In the genomic region with DNA sequence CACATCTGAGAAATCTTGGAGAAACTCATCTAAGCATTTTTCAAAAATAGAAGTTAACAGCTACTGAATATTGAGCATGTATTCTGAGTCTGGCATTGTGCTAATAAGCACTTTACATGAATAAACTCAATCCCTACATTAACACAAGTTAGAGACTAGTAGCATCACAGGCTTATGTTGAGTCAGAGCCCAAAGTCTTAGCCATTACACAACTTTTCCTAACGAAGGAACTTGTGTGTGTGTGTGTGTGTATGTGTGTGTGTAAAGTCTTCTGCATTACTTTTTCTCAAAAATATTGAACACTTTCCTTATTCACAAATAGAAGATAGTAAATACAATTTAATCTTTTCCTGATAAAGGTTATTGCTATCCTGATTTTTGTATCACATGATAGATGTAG, we compare ENCODE assay signal across 20 cellular contexts.
"Had no signal": no experiment of that assay in that cellular context is flagged by ENCODE, and none has a peak within 500 bp of the region (broad histone marks: within the 10 kb centered on the region; RNA-seq: fewer than 3 reads in every experiment).

No MANE protein-coding gene starts in this region.

- H3K9me3 ChIP-seq: mucosa of descending colon, neutrophil, right atrium auricular region, transverse colon had no signal

- H3K27ac Mint-ChIP-seq: activated naive CD8-positive, alpha-beta T cell treated with anti-CD3 and anti-CD28 coated beads for 36 hours; naive thymus-derived CD8-positive, alpha-beta T cell; stimulated activated memory B cell treated with anti-CD40 and anti-IgM and Interleukin-4, amounts not matched to agents 10 μg/mL and 1 μg/mL and 100 μg/mL, for 72 hours; T-helper 17 cell had no signal

- H3K9me3 Mint-ChIP-seq: activated naive CD8-positive, alpha-beta T cell treated with anti-CD3 and anti-CD28 coated beads for 36 hours; naive thymus-derived CD8-positive, alpha-beta T cell; stimulated activated memory B cell treated with anti-CD40 and anti-IgM and Interleukin-4, amounts not matched to agents 10 μg/mL and 1 μg/mL and 100 μg/mL, for 72 hours had no signal

- H3K27me3 Mint-ChIP-seq: stimulated activated memory B cell treated with anti-CD40 and anti-IgM and Interleukin-4, amounts not matched to agents 10 μg/mL and 1 μg/mL and 100 μg/mL, for 72 hours had no signal

- DNase-seq: activated CD4-positive, alpha-beta T cell treated with anti-CD3 and anti-CD28 coated beads, Interleukin-2, amount 50 U/mL, for 4 hours; activated gamma-delta T cell treated with Interleukin-2 at 50 U/mL for 16 hours; activated naive CD8-positive, alpha-beta T cell treated with anti-CD3 and anti-CD28 coated beads for 36 hours; activated T-cell treated with anti-CD3 and anti-CD28 coated beads, Interleukin-2, amount 50 U/mL, for 48 hours; anterior cingulate cortex; effector CD4-positive, alpha-beta T cell; foreskin melanocyte; head of caudate nucleus; mucosa of descending colon; naive thymus-derived CD8-positive, alpha-beta T cell; posterior cingulate gyrus; small intestine; substantia nigra; T-helper 17 cell; transverse colon had no signal

- H3K36me3 Mint-ChIP-seq: activated naive CD8-positive, alpha-beta T cell treated with anti-CD3 and anti-CD28 coated beads for 36 hours; naive thymus-derived CD8-positive, alpha-beta T cell; stimulated activated memory B cell treated with anti-CD40 and anti-IgM and Interleukin-4, amounts not matched to agents 10 μg/mL and 1 μg/mL and 100 μg/mL, for 72 hours had no signal

- H3K27me3 ChIP-seq: cardiac muscle cell, neutrophil, right atrium auricular region had no signal

- ATAC-seq: mucosa of descending colon; naive thymus-derived CD8-positive, alpha-beta T cell; stimulated activated memory B cell treated with anti-CD40 and anti-IgM and Interleukin-4, amounts not matched to agents 10 μg/mL and 1 μg/mL and 100 μg/mL, for 72 hours; T-helper 17 cell had no signal

- H3K4me1 ChIP-seq: right atrium auricular region, transverse colon had no signal

- H3K36me3 ChIP-seq: cardiac muscle cell, neutrophil, right atrium auricular region, transverse colon had no signal

- H3K4me3 Mint-ChIP-seq: activated naive CD8-positive, alpha-beta T cell treated with anti-CD3 and anti-CD28 coated beads for 36 hours; naive thymus-derived CD8-positive, alpha-beta T cell; stimulated activated memory B cell treated with anti-CD40 and anti-IgM and Interleukin-4, amounts not matched to agents 10 μg/mL and 1 μg/mL and 100 μg/mL, for 72 hours; T-helper 17 cell had no signal

- H3K4me3 ChIP-seq: cardiac muscle cell, coronary artery, mucosa of descending colon, right atrium auricular region, transverse colon had no signal

- H3K27ac ChIP-seq: cardiac muscle cell, coronary artery, neutrophil, right atrium auricular region, transverse colon had no signal
